ENCODE assay signal across 16 cellular contexts in genomic region chr17:36864230-36864629, GRCh38.
DNase-seq lines count a peak whose midpoint lies in the region; ATAC-seq and TF ChIP-seq lines count a peak whose summit lies in the region.
"Had no signal": no experiment of that assay in that cellular context is flagged by ENCODE, and none has a peak within 500 bp of the region (broad histone marks: within the 10 kb centered on the region; RNA-seq: fewer than 3 reads in every experiment).

No MANE protein-coding gene starts in this region.

- no peaks in the 10 kb centered on the region for H3K9me1 ChIP-seq in IMR-90 (ENCODE audit: insufficient read depth, low read length)

- BruUV-seq in IMR-90 (replicated peaks; lab: Mats Ljungman, UMichigan): no TSS peak

- POLR2A ChIA-PET in IMR-90 (lab: Charles Lee; ENCODE audit: unreplicated experiment): no interaction called here

- no peak overlapping the region for H2AK9ac ChIP-seq in IMR-90 (replicated peaks; ENCODE audit: low read depth, low read length, poor library complexity)

- H3K9me3 Mint-ChIP-seq in endodermal cell: no peaks in the 10 kb centered on the region
- H3K9me3 Mint-ChIP-seq: CD4-positive, alpha-beta T cell had no signal

- H3K4ac ChIP-seq in IMR-90 (ENCODE audit: low read depth, low read length): no peak overlapping the region

- TF ChIP-seq CTCF in heart left ventricle (IDR thresholded peaks at IDR 0.05) (no peak), IMR-90 (conservative IDR thresholded peaks at IDR 0.05; ENCODE audit: low read depth, low read length) (no peak), endodermal cell (conservative IDR thresholded peaks at IDR 0.05) (no peak), GM10266 (IDR thresholded peaks at IDR 0.05; ENCODE audit: control insufficient read depth, insufficient read depth, low read depth, missing control alignments) (no peak)

- no peaks in the 10 kb centered on the region for H3K9me3 ChIP-seq in heart left ventricle
- no peaks in the 10 kb centered on the region for H3K9me3 ChIP-seq in IMR-90 (ENCODE audit: control insufficient read depth, insufficient read depth, low read length)
- H3K9me3 ChIP-seq in endodermal cell (ENCODE audit: control insufficient read depth, low read length): no peaks in the 10 kb centered on the region
- H3K9me3 ChIP-seq in T-helper 17 cell (ENCODE audit: control insufficient read depth, low read length, poor library complexity, severe bottlenecking): no peaks in the 10 kb centered on the region

- H3K79me1 ChIP-seq in IMR-90 (ENCODE audit: low read depth in 1 of 2, low read length in 2 of 2): no peaks in the 10 kb centered on the region

- peak overlapping the region; percentile 11 for H2AFZ ChIP-seq in IMR-90 (replicated peaks; ENCODE audit: low read length, poor library complexity)

- WGBS in heart left ventricle, 4 donors: 63 to 71% (median 67%) methylated on average over 8 of the region's 8 CpGs
- WGBS in IMR-90 (ENCODE audit: extremely low coverage in 2 of 2, insufficient read length in 1 of 2), 2 experiments: 89% methylated on average over 5 of the region's 8 CpGs; no CpG with 5 or more reads in 1 of the 2 experiments
- WGBS in endodermal cell (ENCODE audit: insufficient coverage in 1 of 2, insufficient read length in 1 of 2), 2 experiments: 84 to 94% methylated on average over 7 to 8 of the region's 8 CpGs

- H2BK15ac ChIP-seq in IMR-90 (ENCODE audit: low read depth, low read length): no peak overlapping the region

- no peak overlapping the region for H2AK5ac ChIP-seq in IMR-90 (ENCODE audit: low read depth, low read length)

- dilution Hi-C loops in IMR-90 (cut with HindIII; ENCODE audit: low sequenced_read_pairs, unreplicated experiment): no loop called here

- H3K23ac ChIP-seq in IMR-90 (ENCODE audit: low read depth, low read length): no peak overlapping the region

- H3K27me3 Mint-ChIP-seq in endodermal cell (ENCODE audit: insufficient read depth) (peaks cover 1% of the 10 kb centered on the region), T-helper 17 cell (peaks cover 27% of the 10 kb centered on the region)

- peaks cover 0 to 65% (median 8%) of the 10 kb centered on the region in 9 donors for H3K27me3 ChIP-seq in heart left ventricle
- peaks cover 37% of the 10 kb centered on the region for H3K27me3 ChIP-seq in IMR-90 (ENCODE audit: control insufficient read depth, insufficient read depth, low read length)
- no peaks in the 10 kb centered on the region for H3K27me3 ChIP-seq in endodermal cell (ENCODE audit: control insufficient read depth, insufficient read depth, low read length, poor library complexity, severe bottlenecking)

- no peaks in the 10 kb centered on the region for H3K4me1 ChIP-seq in heart left ventricle
- H3K4me1 ChIP-seq in IMR-90 (ENCODE audit: control insufficient read depth, insufficient read depth, low read length): no peaks in the 10 kb centered on the region
- peaks cover 14% of the 10 kb centered on the region for H3K4me1 ChIP-seq in endodermal cell (ENCODE audit: control insufficient read depth, insufficient read depth, low read length)

- no peak overlapping the region for H4K5ac ChIP-seq in IMR-90 (ENCODE audit: low read depth, low read length)

- H3K18ac ChIP-seq in IMR-90 (ENCODE audit: low read depth, low read length): no peak overlapping the region

- DNase-seq in Right ventricle myocardium inferior (ENCODE audit: missing footprints) (peak; percentile 20), heart left ventricle (no peak), IMR-90 (no peak), endodermal cell (peak; percentile 44), GM10266 (ENCODE audit: extremely low spot score) (no peak), T-helper 17 cell (no peak), RKO (ENCODE audit: low spot score) (no peak), SKM-1 treated with dmso at 0.1 percent for 144 hours (lab: John Stamatoyannopoulos, UW; ENCODE audit: unreplicated experiment) (no peak)
- DNase-seq: 8988T; C1 segment of cervical spinal cord; CD4-positive, alpha-beta T cell; DMS153; DMS79; GDM1; HCEC 1CT had no signal

- in situ Hi-C loops in IMR-90 (cut with MboI; ENCODE audit: low sequenced_read_pairs): no loop called here

- H2BK120ac ChIP-seq in IMR-90 (ENCODE audit: low read depth, low read length): no peak overlapping the region

- H2BK5ac ChIP-seq in IMR-90 (ENCODE audit: low read depth, low read length, poor library complexity, severe bottlenecking): no peak overlapping the region

- TF ChIP-seq POLR2A in heart left ventricle (IDR thresholded peaks at IDR 0.05) (no peak), IMR-90 (IDR thresholded peaks at IDR 0.05; ENCODE audit: low read depth, low read length) (no peak)

- no peaks in the 10 kb centered on the region for H4K20me1 ChIP-seq in IMR-90 (ENCODE audit: insufficient read depth, low read length)

- H3K36me3 ChIP-seq in heart left ventricle: no peaks in the 10 kb centered on the region
- H3K36me3 ChIP-seq in IMR-90 (ENCODE audit: control insufficient read depth, insufficient read depth, low read length): no peaks in the 10 kb centered on the region
- no peaks in the 10 kb centered on the region for H3K36me3 ChIP-seq in endodermal cell (ENCODE audit: control insufficient read depth, insufficient read depth, low read length)

- peak overlapping the region; percentile 65 for H3K27ac Mint-ChIP-seq in endodermal cell
- H3K27ac Mint-ChIP-seq in T-helper 17 cell: no peak overlapping the region
- H3K27ac Mint-ChIP-seq: CD4-positive, alpha-beta T cell had no signal

- no peak overlapping the region for H3K4me3 Mint-ChIP-seq in endodermal cell
- H3K4me3 Mint-ChIP-seq in T-helper 17 cell: no peak overlapping the region
- H3K4me3 Mint-ChIP-seq: CD4-positive, alpha-beta T cell had no signal

- H3K9ac ChIP-seq in IMR-90 (ENCODE audit: low read depth, low read length): no peak overlapping the region
- H3K9ac ChIP-seq in endodermal cell (ENCODE audit: extremely low read depth, low read length, poor library complexity, severe bottlenecking): no peak overlapping the region
- H3K9ac ChIP-seq: KMS-11 had no signal

- CTCF ChIA-PET in IMR-90 (lab: Yijun Ruan, JAX): no interaction called here

- H3K27ac ChIP-seq in heart left ventricle (no peak overlapping the region), IMR-90 (ENCODE audit: insufficient read depth, low read length) (no peak overlapping the region), endodermal cell (ENCODE audit: low read depth, low read length) (no peak overlapping the region)
- H3K27ac ChIP-seq: KMS-11 had no signal

- no peak overlapping the region for H3K56ac ChIP-seq in IMR-90 (ENCODE audit: extremely low read depth, insufficient read depth, low read length)

- H2BK20ac ChIP-seq in IMR-90 (ENCODE audit: low read depth, low read length): no peak overlapping the region

- H3K4me3 ChIP-seq in heart left ventricle: no peak overlapping the region
- no peak overlapping the region for H3K4me3 ChIP-seq in IMR-90 (ENCODE audit: insufficient read depth, low read depth, low read length)
- H3K4me3 ChIP-seq in endodermal cell (ENCODE audit: low read length): no peak overlapping the region

- intact Hi-C loops in Right ventricle myocardium inferior (cut with DNase I) (no loop called here), heart left ventricle (cut with DNase I) (no loop called here), IMR-90 (cut with micrococcal nuclease) (no loop called here)

- no peak overlapping the region for H3K14ac ChIP-seq in IMR-90 (replicated peaks; ENCODE audit: low read depth, low read length)

- peaks cover 25% of the 10 kb centered on the region for H3K4me1 Mint-ChIP-seq in endodermal cell
- peaks cover 3% of the 10 kb centered on the region for H3K4me1 Mint-ChIP-seq in T-helper 17 cell

- no peak overlapping the region for H4K8ac ChIP-seq in IMR-90 (ENCODE audit: low read depth in 2 of 2, low read length in 2 of 2)

- TF ChIP-seq RAD21 in IMR-90 (IDR thresholded peaks at IDR 0.05; ENCODE audit: low read length): no peak

- no peaks in the 10 kb centered on the region for H3K36me3 Mint-ChIP-seq in endodermal cell (ENCODE audit: low read depth)
- H3K36me3 Mint-ChIP-seq in T-helper 17 cell (ENCODE audit: low read depth): no peaks in the 10 kb centered on the region

- ATAC-seq in Right ventricle myocardium inferior (no peak), heart left ventricle (no peak), IMR-90 (ENCODE audit: low read depth) (no peak), T-helper 17 cell (no peak)

- no peak overlapping the region for H3K4me2 ChIP-seq in IMR-90 (ENCODE audit: low read depth, low read length)
- H3K4me2 ChIP-seq: KMS-11 had no signal

- H4K91ac ChIP-seq in IMR-90 (ENCODE audit: insufficient read depth, low read depth, low read length): no peak overlapping the region

TF ChIP-seq in IMR-90, 13 proteins besides CTCF, POLR2A, EP300 and RAD21:
- TF ChIP-seq CHD1 (IDR thresholded peaks at IDR 0.05; ENCODE audit: low read depth, low read length): no peak
TF ChIP-seq in IMR-90: peak in this region for 0.

Comparison
In these comparisons a context has a peak if more than half of its experiments do, and no peak if none do; other contexts are left out.
1. DNase-seq: peak in Right ventricle myocardium inferior (single experiment) and endodermal cell (single experiment); none in heart left ventricle (0 of 5), IMR-90 (single experiment), GM10266 (single experiment), T-helper 17 cell (0 of 3), RKO (single experiment) and SKM-1 treated with dmso at 0.1 percent for 144 hours (single experiment).